In the genomic region with DNA sequence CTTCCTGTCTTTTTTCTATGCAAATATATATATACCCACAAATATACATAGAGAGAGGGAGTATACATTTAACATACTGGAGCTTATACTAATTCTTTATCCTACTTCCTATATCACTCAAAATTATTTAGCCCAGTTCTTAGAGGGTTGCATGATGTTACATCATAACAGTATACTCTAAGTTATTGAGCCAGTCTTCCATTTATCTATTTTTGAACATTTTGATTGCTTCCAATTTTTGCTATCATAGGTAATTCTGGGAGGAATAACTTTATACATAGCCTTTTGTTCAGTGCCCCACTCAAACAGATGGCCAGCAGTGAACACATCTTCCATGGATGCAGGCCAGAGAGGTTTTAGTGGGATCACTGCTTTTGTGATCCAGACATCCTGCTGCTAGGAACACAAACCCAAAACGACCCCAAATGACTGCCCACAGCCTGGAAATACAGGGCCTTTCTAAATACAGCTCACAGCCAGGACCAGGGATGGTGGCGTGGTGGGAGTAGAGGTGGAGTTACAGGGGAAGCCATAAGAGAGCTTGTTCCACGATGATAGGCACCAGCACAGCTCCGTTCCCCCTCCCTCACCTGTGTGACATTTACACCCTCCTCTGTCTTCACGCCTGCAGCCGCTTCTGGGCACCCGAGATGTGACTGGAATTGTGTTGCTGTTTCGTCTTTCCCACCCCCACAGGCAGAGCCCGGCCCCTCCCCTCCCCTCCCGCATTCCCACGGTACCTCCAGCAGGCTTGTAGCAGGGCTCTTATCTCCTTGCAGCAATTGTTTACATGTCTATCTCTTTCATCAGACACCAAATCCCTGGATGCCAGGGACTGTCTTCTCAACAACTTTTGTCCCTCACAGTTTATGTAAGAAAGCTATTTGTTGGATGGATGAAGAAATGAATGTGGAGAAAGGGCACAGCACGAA, we compare ENCODE assay signal across 22 cellular contexts. TPM values are rescaled to one million over a fixed set of nuclear protein-coding genes. Genes with fewer than 3 reads are reported as not detected.
DNase-seq lines count a peak whose midpoint lies in the region; ATAC-seq and TF ChIP-seq lines count a peak whose summit lies in the region.
"Had no signal": no experiment of that assay in that cellular context is flagged by ENCODE, and none has a peak within 500 bp of the region (broad histone marks: within the 10 kb centered on the region; RNA-seq: fewer than 3 reads in every experiment).

No MANE protein-coding gene starts in this region.

- POLR2A ChIA-PET in HEK293 (lab: Yijun Ruan, JAX) (interaction anchor here (0.7 to 0.8 kb wide), 2 partner anchors 34 to 274 kb away, joined by 3 to 4 read pairs; no protein-coding TSS in a partner anchor), RWPE1 (lab: Yijun Ruan, JAX; ENCODE audit: low non-redundant PET) (no interaction called here)

- no peaks in the 10 kb centered on the region for H3K9me3 ChIP-seq in HEK293 (ENCODE audit: control insufficient read depth, insufficient read depth, low read depth, low read length)
- no peaks in the 10 kb centered on the region for H3K9me3 ChIP-seq in parathyroid adenoma (ENCODE audit: control insufficient read depth, low read length)
- H3K9me3 ChIP-seq in stomach, result no peaks in the 10 kb centered on the region
- H3K9me3 ChIP-seq: BE2C, esophagus muscularis mucosa, right atrium auricular region, SJSA1, tibial nerve had no signal

- intact Hi-C loops in stomach (cut with DNase I; ENCODE audit: low total_unique reads), result no loop called here

- TF ChIP-seq POLR2A in stomach (IDR thresholded peaks at IDR 0.05), result no peak

- WGBS in stomach, 5 donors, result 42 to 68% (median 51%) methylated on average over 12 of the region's 12 CpGs

- H3K27ac ChIP-seq in HEK293 (ENCODE audit: extremely low read depth, low read depth, low read length), result no peak overlapping the region
- H3K27ac ChIP-seq in RWPE1, result peak overlapping the region; percentile 49
- H3K27ac ChIP-seq in parathyroid adenoma, result peak overlapping the region; percentile 78
- no peak overlapping the region for H3K27ac ChIP-seq in coronary artery
- no peak overlapping the region for H3K27ac ChIP-seq in stomach
- H3K27ac ChIP-seq: dorsolateral prefrontal cortex, esophagus muscularis mucosa, right atrium auricular region, SJSA1, tibial nerve had no signal

- DNase-seq in RWPE1 (ENCODE audit: low spot score) (no peak), iPS-NIHi7 (ENCODE audit: extremely low spot score) (peak; percentile 56), coronary artery (ENCODE audit: low spot score) (no peak), stomach (no peak)
- DNase-seq: activated CD4-positive, alpha-beta memory T cell treated with anti-CD3 and anti-CD28 coated beads, Interleukin-2, amount 10 ng/mL, durations not matched to agents 7 days and 5 days; BE2C; Calu3; dorsolateral prefrontal cortex; GOT3; left ventricle myocardium superior; NCI-H1436; NCI-H2171 treated with DMSO at 0.1 percent for 48 hours; NCI-H774; occipital lobe; PC-3 had no signal

- H3K36me3 ChIP-seq in HEK293 (ENCODE audit: control insufficient read depth in 2 of 2, insufficient read depth in 1 of 2, low read length in 2 of 2) (no peaks in the 10 kb centered on the region), parathyroid adenoma (ENCODE audit: control insufficient read depth, insufficient read depth, low read length) (no peaks in the 10 kb centered on the region), stomach (peaks cover 0 to 55% (median 17%) of the 10 kb centered on the region in 4 donors)
- H3K36me3 ChIP-seq: BE2C, esophagus muscularis mucosa, right atrium auricular region, SJSA1, tibial nerve had no signal

- TF ChIP-seq EP300 in stomach (IDR thresholded peaks at IDR 0.05), result no peak

- ATAC-seq in GM21447 (IDR thresholded peaks at IDR 0.05; ENCODE audit: unreplicated experiment), result no peak
- ATAC-seq: left ventricle myocardium superior, PC-3 had no signal

- H3K79me2 ChIP-seq in parathyroid adenoma, result no peaks in the 10 kb centered on the region

- H3K9ac ChIP-seq in parathyroid adenoma, result no peak overlapping the region

- peak overlapping the region; percentile 1 for H3K4me2 ChIP-seq in parathyroid adenoma (ENCODE audit: low read length)

- H3K4me1 ChIP-seq in HEK293 (ENCODE audit: control insufficient read depth, insufficient read depth, low read length) (peaks cover 3% of the 10 kb centered on the region; the same call in 1 of the 2 replicates), parathyroid adenoma (peaks cover 32% of the 10 kb centered on the region), stomach (peaks cover 0 to 5% (median 0%) of the 10 kb centered on the region in 4 donors)
- H3K4me1 ChIP-seq: BE2C, esophagus muscularis mucosa, SJSA1 had no signal

- no peaks in the 10 kb centered on the region for H3K27me3 ChIP-seq in parathyroid adenoma (ENCODE audit: control insufficient read depth, insufficient read depth, low read length)
- no peaks in the 10 kb centered on the region for H3K27me3 ChIP-seq in stomach
- H3K27me3 ChIP-seq: BE2C, esophagus muscularis mucosa, right atrium auricular region, SJSA1, tibial nerve had no signal

- no peak for TF ChIP-seq CTCF in HEK293 (tag by site-specific recombination; IDR thresholded peaks at IDR 0.05)
- TF ChIP-seq CTCF in RWPE1 (conservative IDR thresholded peaks at IDR 0.05; ENCODE audit: low read depth), result no peak
- no peak for TF ChIP-seq CTCF in parathyroid adenoma (IDR thresholded peaks at IDR 0.05)
- TF ChIP-seq CTCF in coronary artery (IDR thresholded peaks at IDR 0.05), result no peak
- TF ChIP-seq CTCF in stomach (IDR thresholded peaks at IDR 0.05), result no peak

- H3K4me3 ChIP-seq in HEK293 (ENCODE audit: low read depth, low read length) (no peak overlapping the region), parathyroid adenoma (ENCODE audit: low read depth, low read length) (no peak overlapping the region), coronary artery (no peak overlapping the region), stomach (no peak overlapping the region)
- H3K4me3 ChIP-seq: dorsolateral prefrontal cortex, esophagus muscularis mucosa, right atrium auricular region, SJSA1, tibial nerve had no signal

- CTCF ChIA-PET in HEK293 (lab: Yijun Ruan, JAX), result interaction anchor here (0.7 to 5.0 kb wide), 6 partner anchors 11 to 339 kb away, joined by 3 to 42 read pairs (median 4); partner anchors contain the start of gene VDR
- CTCF ChIA-PET in RWPE1 (lab: Yijun Ruan, JAX), result interaction anchor here (1.1 kb wide), 1 partner anchor 99 kb away, joined by 3 read pairs; no protein-coding TSS in a partner anchor

- no peak overlapping the region for H2AFZ ChIP-seq in parathyroid adenoma

TF ChIP-seq in HEK293, 187 proteins besides CTCF, POLR2A, EP300 and RAD21:
- peak; percentile 92 for TF ChIP-seq ZBTB48 (tag by site-specific recombination; IDR thresholded peaks at IDR 0.05)
- no peak for TF ChIP-seq ZNF555 (tag by site-specific recombination; conservative IDR thresholded peaks at IDR 0.05)
- no peak for TF ChIP-seq ZNF670 (tag by site-specific recombination; IDR thresholded peaks at IDR 0.05; ENCODE audit: low read depth)
- 0 out of 2 replicates have a peak, but pooled peaks have one; percentile 16 for TF ChIP-seq ZNF24 (tag by site-specific recombination; IDR thresholded peaks at IDR 0.05)
- 0 out of 2 replicates have a peak, but pooled peaks have one; percentile 11 for TF ChIP-seq PRDM10 (tag by site-specific recombination; IDR thresholded peaks at IDR 0.05)
- peak; percentile 56; the same call in 1 of the 2 replicates for TF ChIP-seq PATZ1 (tag by site-specific recombination; IDR thresholded peaks at IDR 0.05)
- no peak for TF ChIP-seq HOXA7 (CRISPR knock-in tag; IDR thresholded peaks at IDR 0.05; ENCODE audit: borderline replicate concordance)
- TF ChIP-seq GLIS1 (tag by site-specific recombination; IDR thresholded peaks at IDR 0.05), result peak; percentile 61

RNA-seq across cellular contexts. Expression of gene HDAC7, which starts 30.7 kb away (rescaled TPM):
- 100 to 1,000 TPM in 2 of 5 donors, 10 to 100 TPM in 3; 32.1 to 313 (median 66.5) TPM for total RNA-seq in stomach
- 10 to 100 TPM; 22.8 to 30.7 (median 28.6) TPM for polyA plus RNA-seq in stomach

RNA-seq across cellular contexts. Expression of gene VDR, which starts 54.4 kb away (rescaled TPM):
- 10 to 100 TPM in 2 of 5 donors, 1 to 10 TPM in 3; 2.8 to 22.3 (median 8.8) TPM for total RNA-seq in stomach
- 1 to 10 TPM; 4.0 to 4.9 (median 4.5) TPM for polyA plus RNA-seq in stomach
- total RNA-seq: occipital lobe had no signal

Comparison
In these comparisons a context has a peak if more than half of its experiments do, and no peak if none do; other contexts are left out.
1. H3K27ac ChIP-seq: peak in RWPE1 (single experiment) and parathyroid adenoma (single experiment); none in HEK293 (single experiment), coronary artery (0 of 2) and stomach (0 of 5).